In genomic region chr4:92163348-92163747, GRCh38 we compare ENCODE assay signal across 8 cellular contexts.
DNase-seq lines count a peak whose midpoint lies in the region; ATAC-seq and TF ChIP-seq lines count a peak whose summit lies in the region.

No MANE protein-coding gene starts in this region.

- no peaks in the 10 kb centered on the region for H3K27me3 ChIP-seq in RWPE2 (ENCODE audit: insufficient read depth, poor library complexity, severe bottlenecking)

- no peak overlapping the region for H3K27ac Mint-ChIP-seq in glutamatergic neuron (ENCODE audit: unreplicated experiment)

- ATAC-seq in RWPE2 (ENCODE audit: low read depth) (no peak), left ventricle myocardium superior (no peak), GM21619 (IDR thresholded peaks at IDR 0.05; ENCODE audit: unreplicated experiment) (no peak)

- no peaks in the 10 kb centered on the region for H3K9me3 Mint-ChIP-seq in glutamatergic neuron (ENCODE audit: unreplicated experiment)

- H3K4me1 Mint-ChIP-seq in glutamatergic neuron (ENCODE audit: low read depth, unreplicated experiment): no peaks in the 10 kb centered on the region

- no peak overlapping the region for H3K4me3 ChIP-seq in RWPE2 (ENCODE audit: severe bottlenecking)

- intact Hi-C loops in left ventricle myocardium superior (cut with micrococcal nuclease): no loop called here

- H3K4me1 ChIP-seq in RWPE2 (ENCODE audit: insufficient read depth, poor library complexity, severe bottlenecking): no peaks in the 10 kb centered on the region

- H3K36me3 Mint-ChIP-seq in glutamatergic neuron (ENCODE audit: unreplicated experiment): no peaks in the 10 kb centered on the region

- TF ChIP-seq CTCF in RWPE2 (IDR thresholded peaks at IDR 0.05; ENCODE audit: poor library complexity, severe bottlenecking): peak; percentile 31
- peak; percentile 31 for TF ChIP-seq CTCF in glutamatergic neuron (IDR thresholded peaks at IDR 0.05; ENCODE audit: partially characterized antibody, unreplicated experiment)

- DNase-seq in Caki2 (ENCODE audit: low read depth): peak; percentile 1
- DNase-seq in HCEC 1CT: peak; percentile 5
- DNase-seq in RWPE2 (ENCODE audit: low spot score): no peak
- no peak for DNase-seq in glutamatergic neuron
- no peak for DNase-seq in left ventricle myocardium superior
- DNase-seq in HK-2 (ENCODE audit: unreplicated experiment): no peak
- DNase-seq in NCI-H1092 treated with DMSO at 0.1 percent for 48 hours (lab: John Stamatoyannopoulos, UW): no peak

- H3K27me3 Mint-ChIP-seq in glutamatergic neuron (ENCODE audit: unreplicated experiment): no peaks in the 10 kb centered on the region

- H3K36me3 ChIP-seq in RWPE2 (ENCODE audit: low read depth): no peaks in the 10 kb centered on the region

- no peak overlapping the region for H3K27ac ChIP-seq in RWPE2 (ENCODE audit: poor library complexity, severe bottlenecking)

- H3K4me3 Mint-ChIP-seq in glutamatergic neuron (ENCODE audit: unreplicated experiment): no peak overlapping the region

- in situ Hi-C loops in Caki2 (cut with HindIII; ENCODE audit: low pct_unique_long_range_greater_than_20kb, low sequenced_read_pairs): no loop called here

- no peaks in the 10 kb centered on the region for H3K9me3 ChIP-seq in RWPE2 (ENCODE audit: severe bottlenecking)

Comparison
In these comparisons a context has a peak if more than half of its experiments do, and no peak if none do; other contexts are left out.
1. DNase-seq: peak in Caki2 (single experiment) and HCEC 1CT (single experiment); none in RWPE2 (single experiment), glutamatergic neuron (single experiment), left ventricle myocardium superior (single experiment), HK-2 (single experiment) and NCI-H1092 treated with DMSO at 0.1 percent for 48 hours (single experiment).